ENCODE assay signal across 9 cellular contexts in the genomic region with DNA sequence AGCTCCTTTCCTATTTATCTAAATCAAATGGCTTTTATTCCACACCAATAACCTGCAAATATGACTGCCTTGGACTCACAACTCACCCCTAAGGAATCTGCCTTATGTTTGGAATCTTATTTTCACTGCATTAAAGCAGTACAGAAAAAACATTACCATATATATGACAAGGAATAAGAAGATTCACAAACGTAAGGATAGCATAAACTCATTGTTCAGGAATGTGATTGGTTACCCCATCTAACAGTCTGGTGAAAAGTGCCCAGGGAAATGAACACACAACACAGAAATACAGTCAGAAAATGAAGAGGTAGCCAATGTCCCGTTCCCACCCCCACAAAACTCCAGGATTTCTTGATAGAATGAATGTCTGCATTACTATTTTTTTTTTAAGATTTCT. TPM values are rescaled to one million over a fixed set of nuclear protein-coding genes. Genes with fewer than 3 reads are reported as not detected.
A peak's percentile ranks its signal among the peaks of the same experiment; 100 is the strongest.
DNase-seq lines count a peak whose midpoint lies in the region; ATAC-seq and TF ChIP-seq lines count a peak whose summit lies in the region.
"Had no signal": no experiment of that assay in that cellular context is flagged by ENCODE, and none has a peak within 500 bp of the region (broad histone marks: within the 10 kb centered on the region; RNA-seq: fewer than 3 reads in every experiment).

No MANE protein-coding gene starts in this region.

- H3K27me3 Mint-ChIP-seq in activated CD8-positive, alpha-beta memory T cell treated with anti-CD3 and anti-CD28 coated beads, Interleukin-2, amount 10 ng/mL, durations not matched to agents 7 days and 5 days, result no peaks in the 10 kb centered on the region
- H3K27me3 Mint-ChIP-seq in T-helper 17 cell, result no peaks in the 10 kb centered on the region

- ATAC-seq in activated CD8-positive, alpha-beta memory T cell treated with anti-CD3 and anti-CD28 coated beads, Interleukin-2, amount 10 ng/mL, durations not matched to agents 7 days and 5 days, result no peak
- ATAC-seq in T-helper 17 cell, result no peak
- no peak for ATAC-seq in stimulated activated effector memory CD8-positive, alpha-beta T cell treated with anti-CD3 and anti-CD28 coated beads, Interleukin-12 subunit alpha, Interleukin-12 subunit beta, amount 100 ng/mL, for 72 hours
- ATAC-seq in HG03565 (IDR thresholded peaks at IDR 0.05; ENCODE audit: unreplicated experiment), result no peak

- DNase-seq in activated CD8-positive, alpha-beta memory T cell treated with anti-CD3 and anti-CD28 coated beads, Interleukin-2, amount 10 ng/mL, durations not matched to agents 7 days and 5 days, result no peak
- DNase-seq in activated CD8-positive, alpha-beta memory T cell treated with anti-CD3 and anti-CD28 coated beads, Interleukin-2, amount 50 U/mL, for 4 hours, result no peak
- DNase-seq in T-helper 17 cell, result no peak
- DNase-seq in fibroblast of mammary gland (ENCODE audit: low read depth), result peak; percentile 75
- no peak for DNase-seq in stimulated activated effector memory CD8-positive, alpha-beta T cell treated with anti-CD3 and anti-CD28 coated beads, Interleukin-12 subunit alpha, Interleukin-12 subunit beta, amount 100 ng/mL, for 72 hours (ENCODE audit: low spot score in 2 of 2)
- DNase-seq in G401 (ENCODE audit: low spot score), result no peak
- no peak for DNase-seq in CD1c-positive myeloid dendritic cell (ENCODE audit: extremely low spot score)
- DNase-seq: islet precursor cell had no signal

- no peaks in the 10 kb centered on the region for H3K9me3 Mint-ChIP-seq in activated CD8-positive, alpha-beta memory T cell treated with anti-CD3 and anti-CD28 coated beads, Interleukin-2, amount 10 ng/mL, durations not matched to agents 7 days and 5 days (ENCODE audit: low read depth)
- H3K9me3 Mint-ChIP-seq in stimulated activated effector memory CD8-positive, alpha-beta T cell treated with anti-CD3 and anti-CD28 coated beads, Interleukin-12 subunit alpha, Interleukin-12 subunit beta, amount 100 ng/mL, for 72 hours, result no peaks in the 10 kb centered on the region

- peak overlapping the region; percentile 26 for H3K27ac Mint-ChIP-seq in activated CD8-positive, alpha-beta memory T cell treated with anti-CD3 and anti-CD28 coated beads, Interleukin-2, amount 10 ng/mL, durations not matched to agents 7 days and 5 days
- H3K27ac Mint-ChIP-seq in T-helper 17 cell, result peak overlapping the region; percentile 98
- H3K27ac Mint-ChIP-seq in stimulated activated effector memory CD8-positive, alpha-beta T cell treated with anti-CD3 and anti-CD28 coated beads, Interleukin-12 subunit alpha, Interleukin-12 subunit beta, amount 100 ng/mL, for 72 hours, result peak overlapping the region; percentile 61

- no peaks in the 10 kb centered on the region for H3K9me3 ChIP-seq in T-helper 17 cell (ENCODE audit: control insufficient read depth, low read length, poor library complexity, severe bottlenecking)

- in situ Hi-C loops in G401 (cut with HindIII; ENCODE audit: low sequenced_read_pairs), result no loop called here

- H3K36me3 Mint-ChIP-seq in activated CD8-positive, alpha-beta memory T cell treated with anti-CD3 and anti-CD28 coated beads, Interleukin-2, amount 10 ng/mL, durations not matched to agents 7 days and 5 days, result peaks cover 27% of the 10 kb centered on the region
- peaks cover 2% of the 10 kb centered on the region for H3K36me3 Mint-ChIP-seq in T-helper 17 cell (ENCODE audit: low read depth)
- H3K36me3 Mint-ChIP-seq in stimulated activated effector memory CD8-positive, alpha-beta T cell treated with anti-CD3 and anti-CD28 coated beads, Interleukin-12 subunit alpha, Interleukin-12 subunit beta, amount 100 ng/mL, for 72 hours, result peaks cover 26% of the 10 kb centered on the region

- peak overlapping the region; percentile 84 for H3K4me3 ChIP-seq in fibroblast of mammary gland (ENCODE audit: control insufficient read depth, low read depth, low read length)

- H3K4me3 Mint-ChIP-seq in activated CD8-positive, alpha-beta memory T cell treated with anti-CD3 and anti-CD28 coated beads, Interleukin-2, amount 10 ng/mL, durations not matched to agents 7 days and 5 days, result peak overlapping the region; percentile 62
- peak overlapping the region; percentile 70 for H3K4me3 Mint-ChIP-seq in T-helper 17 cell
- H3K4me3 Mint-ChIP-seq in stimulated activated effector memory CD8-positive, alpha-beta T cell treated with anti-CD3 and anti-CD28 coated beads, Interleukin-12 subunit alpha, Interleukin-12 subunit beta, amount 100 ng/mL, for 72 hours, result peak overlapping the region; percentile 78

- CTCF ChIA-PET in activated CD8-positive, alpha-beta memory T cell treated with anti-CD3 and anti-CD28 coated beads, Interleukin-2, amount 10 ng/mL, durations not matched to agents 7 days and 5 days (lab: Charles Lee), result interaction anchor here (1.0 kb wide), 1 partner anchor 81 kb away, joined by 5 read pairs; no protein-coding TSS in a partner anchor

- no peak for TF ChIP-seq CTCF in fibroblast of mammary gland (conservative IDR thresholded peaks at IDR 0.05; ENCODE audit: control insufficient read depth, insufficient read depth, low read depth, low read length)

- peaks cover 46% of the 10 kb centered on the region for H3K4me1 Mint-ChIP-seq in activated CD8-positive, alpha-beta memory T cell treated with anti-CD3 and anti-CD28 coated beads, Interleukin-2, amount 10 ng/mL, durations not matched to agents 7 days and 5 days
- peaks cover 54% of the 10 kb centered on the region for H3K4me1 Mint-ChIP-seq in T-helper 17 cell
- H3K4me1 Mint-ChIP-seq in stimulated activated effector memory CD8-positive, alpha-beta T cell treated with anti-CD3 and anti-CD28 coated beads, Interleukin-12 subunit alpha, Interleukin-12 subunit beta, amount 100 ng/mL, for 72 hours, result peaks cover 44% of the 10 kb centered on the region

RNA-seq across cellular contexts. Expression of a gene that starts 2.0 kb away (rescaled TPM):
- 10 to 100 TPM; 48.7 to 49.1 TPM for total RNA-seq in activated CD8-positive, alpha-beta memory T cell treated with anti-CD3 and anti-CD28 coated beads, Interleukin-2, amount 10 ng/mL, durations not matched to agents 7 days and 5 days
- 10 to 100 TPM; 31.8 to 37.4 TPM for total RNA-seq in T-helper 17 cell
- 6.6 and 7.8 TPM in 2 replicates for total RNA-seq in G401 (2014; rRNA removed; shearing (Covaris generic))

Comparison
In these comparisons a context has a peak if more than half of its experiments do, and no peak if none do; other contexts are left out.
1. H3K27ac Mint-ChIP-seq: peak in every context shown above with its lines; median percentile 98 in T-helper 17 cell; 61 in stimulated activated effector memory CD8-positive, alpha-beta T cell treated with anti-CD3 and anti-CD28 coated beads, Interleukin-12 subunit alpha, Interleukin-12 subunit beta, amount 100 ng/mL, for 72 hours; 26 in activated CD8-positive, alpha-beta memory T cell treated with anti-CD3 and anti-CD28 coated beads, Interleukin-2, amount 10 ng/mL, durations not matched to agents 7 days and 5 days.